Comparison of ENCODE assay signal across 1 cellular context in the genomic region with DNA sequence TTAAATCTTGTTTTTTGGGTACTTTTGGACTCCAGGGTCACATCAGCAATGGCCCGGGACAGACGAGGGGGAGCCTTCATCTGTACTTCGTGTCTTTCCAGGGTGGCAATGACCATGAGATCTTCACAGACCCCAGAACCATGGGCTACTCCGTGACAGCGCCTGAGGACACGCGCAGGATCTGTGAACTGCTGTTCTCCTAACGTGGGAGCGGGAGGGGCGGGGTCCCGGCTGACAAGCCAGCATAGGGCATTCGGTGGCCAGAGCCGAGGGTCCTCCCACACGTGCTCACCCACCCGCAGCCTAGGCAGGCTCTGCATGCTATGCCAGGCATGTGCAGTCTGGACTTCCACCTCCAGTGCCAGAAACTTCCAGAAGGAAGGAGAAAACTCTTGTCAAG.
TF ChIP-seq lines count a peak whose summit lies in the region.

No MANE protein-coding gene starts in this region.

TF ChIP-seq in GM12878, 131 proteins besides CTCF, POLR2A, EP300 and RAD21:
- TF ChIP-seq MEF2B (IDR thresholded peaks at IDR 0.05; ENCODE audit: partially characterized antibody, poor library complexity, severe bottlenecking) (no peak), POU2F2 (IDR thresholded peaks at IDR 0.05; ENCODE audit: borderline replicate concordance, low read depth, low read length) (no peak)
TF ChIP-seq in GM12878: peak in this region for 0.
